Comparison of ENCODE assay signal across 8 cellular contexts in the genomic region with DNA sequence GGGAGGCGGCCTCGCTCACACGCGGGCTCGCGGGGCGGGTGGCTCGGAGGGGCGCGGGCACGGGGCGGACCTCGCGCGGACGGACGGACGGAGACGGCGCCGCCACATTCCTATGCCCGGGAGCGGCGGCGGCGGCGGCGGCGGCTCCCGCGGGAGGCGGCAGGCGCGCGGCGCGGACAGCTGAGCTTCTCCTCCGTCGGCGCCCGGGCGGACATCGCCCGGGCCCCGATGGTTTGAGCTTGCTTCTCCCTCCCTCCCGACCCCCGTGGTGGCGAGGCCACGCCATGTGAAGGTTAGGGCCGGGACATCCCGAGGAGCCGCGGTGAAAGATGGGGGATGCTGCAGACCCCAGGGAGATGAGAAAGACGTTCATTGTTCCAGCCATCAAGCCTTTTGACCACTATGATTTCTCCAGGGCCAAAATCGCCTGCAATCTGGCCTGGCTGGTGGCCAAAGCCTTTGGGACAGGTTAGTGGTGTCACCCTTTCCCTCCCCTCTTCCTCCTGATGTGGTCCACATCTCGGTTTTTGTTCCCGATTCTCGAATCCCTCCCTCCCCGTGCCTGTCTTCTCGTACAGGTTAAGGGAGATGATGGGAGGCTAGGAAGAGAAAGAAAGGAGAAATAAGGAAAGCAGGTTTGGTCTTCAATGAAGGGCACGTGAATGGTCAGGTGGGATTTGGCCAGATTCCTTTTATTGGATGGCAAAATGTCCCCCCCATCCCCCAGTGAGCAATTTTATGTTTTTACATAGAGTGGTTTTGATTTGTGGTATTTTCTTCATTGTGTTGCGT. TPM values are rescaled to one million over a fixed set of nuclear protein-coding genes. Genes with fewer than 3 reads are reported as not detected.
A peak's percentile ranks its signal among the peaks of the same experiment; 100 is the strongest.
DNase-seq lines count a peak whose midpoint lies in the region; ATAC-seq and TF ChIP-seq lines count a peak whose summit lies in the region.

No MANE protein-coding gene starts in this region.

- no peaks in the 10 kb centered on the region for H3K36me3 Mint-ChIP-seq in T-helper 2 cell treated with Interferon-gamma antibody and Interleukin-4, amounts not matched to agents 5 μg/mL and 100 μg/mL, for 36 hours (ENCODE audit: low read depth)

- peaks cover 0 to 10% (median 0%) of the 10 kb centered on the region in 4 donors for H3K27me3 ChIP-seq in upper lobe of left lung

- H3K27ac Mint-ChIP-seq in T-helper 2 cell treated with Interferon-gamma antibody and Interleukin-4, amounts not matched to agents 5 μg/mL and 100 μg/mL, for 36 hours = no peak overlapping the region

- H3K4me3 ChIP-seq in upper lobe of left lung = peak overlapping the region; percentile 64 to 90 (median 80)

- H3K36me3 ChIP-seq in upper lobe of left lung = no peaks in the 10 kb centered on the region

- no peaks in the 10 kb centered on the region for H3K9me3 Mint-ChIP-seq in T-helper 2 cell treated with Interferon-gamma antibody and Interleukin-4, amounts not matched to agents 5 μg/mL and 100 μg/mL, for 36 hours

- H3K4me1 ChIP-seq in upper lobe of left lung = peaks cover 15 to 47% (median 27%) of the 10 kb centered on the region in 4 donors

- H3K4me1 Mint-ChIP-seq in T-helper 2 cell treated with Interferon-gamma antibody and Interleukin-4, amounts not matched to agents 5 μg/mL and 100 μg/mL, for 36 hours (ENCODE audit: low read depth) = peaks cover 12% of the 10 kb centered on the region

- TF ChIP-seq CTCF in upper lobe of left lung (IDR thresholded peaks at IDR 0.05) = no peak

- DNase-seq in T-helper 2 cell treated with Interferon-gamma antibody and Interleukin-4, amounts not matched to agents 5 μg/mL and 100 μg/mL, for 36 hours (ENCODE audit: low spot score) = no peak
- DNase-seq in T-helper 2 cell (no peak), RPMI8226 (peak; percentile 57), mesenteric fat pad (ENCODE audit: low spot score) (peak; percentile 95), upper lobe of left lung (peak; percentile 81 to 95), KBM-7 (no peak)
- peak; percentile 31 for DNase-seq in effector CD4-positive, alpha-beta T cell

- in situ Hi-C loops in KBM-7 (cut with MboI; ENCODE audit: low pct_unique_long_range_greater_than_20kb, low sequenced_read_pairs) = no loop called here

- WGBS in upper lobe of left lung, 2 donors = 1% methylated on average over 9 to 45 of the region's 62 CpGs

- H3K9me3 ChIP-seq in upper lobe of left lung = no peaks in the 10 kb centered on the region

- TF ChIP-seq POLR2A in upper lobe of left lung (IDR thresholded peaks at IDR 0.05) = no peak

- H3K4me3 Mint-ChIP-seq in T-helper 2 cell treated with Interferon-gamma antibody and Interleukin-4, amounts not matched to agents 5 μg/mL and 100 μg/mL, for 36 hours = peak overlapping the region; percentile 61

- TF ChIP-seq EP300 in upper lobe of left lung (IDR thresholded peaks at IDR 0.05) = no peak

- H3K27ac ChIP-seq in upper lobe of left lung = peak overlapping the region; percentile 98 to 100 (median 100)

- H3K27me3 Mint-ChIP-seq in T-helper 2 cell treated with Interferon-gamma antibody and Interleukin-4, amounts not matched to agents 5 μg/mL and 100 μg/mL, for 36 hours (ENCODE audit: low read depth) = peaks cover 57% of the 10 kb centered on the region

- ATAC-seq in HG02642 (IDR thresholded peaks at IDR 0.05; ENCODE audit: poor library complexity, unreplicated experiment) = peak; percentile 50
- ATAC-seq in upper lobe of left lung (ENCODE audit: low FRiP score in 2 of 2) = no peak

RNA-seq across cellular contexts. Expression of a gene that starts 1.0 kb away (rescaled TPM):
- total RNA-seq in mesenteric fat pad = 36.4 TPM
- 10 to 100 TPM; 19.9 to 45.1 (median 28.0) TPM for total RNA-seq in upper lobe of left lung

Comparison
In these comparisons a context has a peak if more than half of its experiments do, and no peak if none do; other contexts are left out.
1. DNase-seq: peak in RPMI8226 (single experiment), effector CD4-positive, alpha-beta T cell (single experiment), mesenteric fat pad (single experiment) and upper lobe of left lung (2 of 2); none in T-helper 2 cell treated with Interferon-gamma antibody and Interleukin-4, amounts not matched to agents 5 μg/mL and 100 μg/mL, for 36 hours (single experiment), T-helper 2 cell (0 of 5) and KBM-7 (single experiment).